In the genomic region with DNA sequence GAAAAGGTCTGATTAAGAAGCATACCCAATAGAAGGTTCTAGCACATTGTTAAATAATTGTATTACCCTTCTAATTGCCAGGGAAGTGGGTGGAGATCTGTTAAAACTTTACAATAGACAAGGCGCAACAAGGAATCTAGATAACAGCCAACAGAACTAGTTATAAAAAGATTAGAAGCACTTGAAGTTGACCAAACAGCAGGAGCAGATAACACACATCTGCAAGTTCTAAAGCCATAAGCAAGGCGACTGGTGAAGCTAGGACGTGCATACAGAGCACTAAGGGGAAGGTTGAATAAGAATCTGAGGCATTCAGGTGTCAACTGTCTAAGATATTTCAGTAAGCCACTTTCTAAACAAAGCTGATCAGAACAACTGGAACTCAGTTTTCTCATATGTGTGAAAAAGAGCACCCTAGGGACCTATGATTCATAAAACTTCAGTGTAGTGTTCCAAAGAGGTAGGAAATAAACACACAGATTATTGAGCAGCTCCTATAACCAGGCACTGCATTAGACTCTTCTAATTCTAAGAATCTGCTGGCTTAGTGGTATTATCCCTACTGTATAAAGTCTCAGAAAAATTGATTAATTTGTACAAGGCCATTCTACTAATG, we compare ENCODE assay signal across 18 cellular contexts.
"Had no signal": no experiment of that assay in that cellular context is flagged by ENCODE, and none has a peak within 500 bp of the region (broad histone marks: within the 10 kb centered on the region; RNA-seq: fewer than 3 reads in every experiment).

No MANE protein-coding gene starts in this region.

- H2AFZ ChIP-seq: neural progenitor cell had no signal

- H3K36me3 ChIP-seq: neural progenitor cell, ovary, right atrium auricular region, sigmoid colon had no signal

- H3K4me1 ChIP-seq: neural progenitor cell, right atrium auricular region, sigmoid colon had no signal

- H3K9me3 ChIP-seq: ovary, right atrium auricular region, sigmoid colon had no signal

- H3K4me3 ChIP-seq: neural progenitor cell, ovary, right atrium auricular region, sigmoid colon, smooth muscle cell had no signal

- H3K27me3 ChIP-seq: neural progenitor cell, ovary, right atrium auricular region, sigmoid colon had no signal

- DNase-seq: dermis blood vessel endothelial cell; foreskin melanocyte; head of caudate nucleus; hippocampal formation; kidney glomerular epithelial cell; mammary epithelial cell; nucleus accumbens; ovary; sigmoid colon; stimulated activated CD4-positive, alpha-beta T cell treated with anti-CD3 and anti-CD28 coated beads, Interleukin-2, amount 100 ng/mL, for 48 hours; stimulated activated naive CD4-positive, alpha-beta T cell treated with Interleukin-2 at 50 U/mL for 16 hours; trophoblast cell had no signal

- ATAC-seq: left lobe of liver; natural killer cell treated with Interleukin-12 subunit alpha and Interleukin-12 subunit beta and Interleukin-15 and Interleukin-18, amount 100 ng/mL, for 72 hours had no signal

- H3K4me2 ChIP-seq: neural progenitor cell, smooth muscle cell had no signal

- H3K27ac ChIP-seq: neural progenitor cell, ovary, right atrium auricular region, sigmoid colon had no signal

- FAIRE-seq: colon had no signal

- H3K9ac ChIP-seq: neural progenitor cell had no signal
